In the genomic region with DNA sequence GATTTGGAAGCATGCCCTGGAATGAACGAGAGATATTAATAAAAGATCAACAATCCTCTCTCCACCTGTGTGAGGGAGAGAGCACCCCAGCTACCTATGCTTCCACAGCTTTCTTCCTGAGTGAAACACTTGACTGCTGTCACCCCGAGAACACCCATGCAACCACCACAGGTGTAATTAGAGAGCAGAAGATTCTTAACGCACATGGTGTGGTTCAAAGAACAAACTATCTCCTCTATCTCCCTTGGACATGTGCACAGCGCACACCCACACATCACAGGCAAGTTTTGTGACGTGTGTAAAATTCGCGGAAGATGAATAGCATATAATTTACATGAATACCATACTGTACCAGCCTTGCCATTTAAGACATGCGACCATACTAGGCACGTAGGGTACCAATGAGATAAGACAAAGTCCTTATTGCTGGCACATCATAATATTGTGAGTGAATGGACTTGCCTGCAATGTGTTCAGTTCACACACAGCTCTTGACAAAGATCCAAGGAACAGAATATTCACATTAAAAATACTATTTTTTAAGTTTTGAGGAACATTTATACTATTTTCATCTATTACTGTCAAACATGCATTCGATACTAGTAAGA, we compare ENCODE assay signal across 1 cellular context.
TF ChIP-seq lines count a peak whose summit lies in the region.

No MANE protein-coding gene starts in this region.

TF ChIP-seq in GM12878, 131 proteins besides CTCF, POLR2A, EP300 and RAD21:
- TF ChIP-seq SMAD1 (IDR thresholded peaks at IDR 0.05; ENCODE audit: low read depth, partially characterized antibody) (no peak), SPI1 (IDR thresholded peaks at IDR 0.05; ENCODE audit: borderline replicate concordance, insufficient read depth, low read depth, low read length) (no peak), FOXK2 (IDR thresholded peaks at IDR 0.05) (no peak), FOXM1 (IDR thresholded peaks at IDR 0.05; ENCODE audit: low read depth, low read length) (0 out of 2 replicates have a peak, but pooled peaks have one; percentile 22), EGR1 (IDR thresholded peaks at IDR 0.05; ENCODE audit: borderline replicate concordance in 1 of 2, low read depth in 2 of 2, low read length in 2 of 2) (no peak), CHD2 (IDR thresholded peaks at IDR 0.05; ENCODE audit: borderline replicate concordance, low read depth, low read length) (no peak), JUND (IDR thresholded peaks at IDR 0.05; ENCODE audit: low read depth, low read length) (no peak), RCOR1 (conservative IDR thresholded peaks at IDR 0.05; ENCODE audit: low read depth, low read length) (no peak), TCF12 (IDR thresholded peaks at IDR 0.05; ENCODE audit: low read depth, low read length) (no peak)
